Comparison of ENCODE assay signal across 1 cellular context in the genomic region with DNA sequence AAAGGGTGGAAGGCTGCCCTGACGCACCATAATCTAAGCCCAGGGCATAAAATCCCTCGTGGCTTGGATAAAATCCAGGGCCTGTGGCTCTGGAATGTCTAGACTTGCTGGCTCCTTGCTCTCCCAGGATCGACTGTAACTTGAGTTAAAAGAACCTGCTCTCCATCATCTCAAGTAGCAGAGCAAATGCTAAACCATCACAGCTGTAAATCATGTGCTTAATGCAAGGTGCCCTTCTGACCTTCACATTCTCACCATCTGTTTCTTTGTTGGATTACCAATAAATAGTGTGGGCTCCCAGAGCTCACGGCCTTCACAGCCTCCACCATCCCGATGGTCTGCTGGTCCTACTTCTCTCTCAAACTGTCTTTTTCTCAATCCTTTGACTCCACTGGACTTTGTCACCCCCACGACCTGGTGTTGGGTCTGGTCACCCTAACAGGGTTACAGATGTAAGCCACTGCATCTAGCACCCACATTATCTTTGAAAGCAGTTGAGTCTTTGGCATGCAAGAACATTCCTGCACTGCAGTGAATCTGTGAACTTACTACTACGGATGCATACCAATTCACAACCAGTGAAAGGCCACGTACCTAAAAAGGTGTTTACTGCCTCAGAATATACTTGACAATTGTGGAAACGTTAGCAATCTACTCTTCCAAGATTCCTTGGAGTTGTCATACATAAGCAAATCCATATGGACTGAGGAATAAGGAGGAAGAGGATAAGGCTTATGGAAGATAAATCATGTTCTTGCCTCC.
TF ChIP-seq lines count a peak whose summit lies in the region.

No MANE protein-coding gene starts in this region.

TF ChIP-seq in K562, 482 proteins besides CTCF, POLR2A, EP300 and RAD21:
- TF ChIP-seq, protein P1, sequence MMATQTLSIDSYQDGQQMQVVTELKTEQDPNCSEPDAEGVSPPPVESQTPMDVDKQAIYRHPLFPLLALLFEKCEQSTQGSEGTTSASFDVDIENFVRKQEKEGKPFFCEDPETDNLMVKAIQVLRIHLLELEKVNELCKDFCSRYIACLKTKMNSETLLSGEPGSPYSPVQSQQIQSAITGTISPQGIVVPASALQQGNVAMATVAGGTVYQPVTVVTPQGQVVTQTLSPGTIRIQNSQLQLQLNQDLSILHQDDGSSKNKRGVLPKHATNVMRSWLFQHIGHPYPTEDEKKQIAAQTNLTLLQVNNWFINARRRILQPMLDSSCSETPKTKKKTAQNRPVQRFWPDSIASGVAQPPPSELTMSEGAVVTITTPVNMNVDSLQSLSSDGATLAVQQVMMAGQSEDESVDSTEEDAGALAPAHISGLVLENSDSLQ (IDR thresholded peaks at IDR 0.05), result peak; percentile 31; the same call in 1 of the 2 replicates
- TF ChIP-seq BHLHE40 (IDR thresholded peaks at IDR 0.05; ENCODE audit: low read length), result 0 out of 2 replicates have a peak, but pooled peaks have one; percentile 9
- TF ChIP-seq, protein P2, sequence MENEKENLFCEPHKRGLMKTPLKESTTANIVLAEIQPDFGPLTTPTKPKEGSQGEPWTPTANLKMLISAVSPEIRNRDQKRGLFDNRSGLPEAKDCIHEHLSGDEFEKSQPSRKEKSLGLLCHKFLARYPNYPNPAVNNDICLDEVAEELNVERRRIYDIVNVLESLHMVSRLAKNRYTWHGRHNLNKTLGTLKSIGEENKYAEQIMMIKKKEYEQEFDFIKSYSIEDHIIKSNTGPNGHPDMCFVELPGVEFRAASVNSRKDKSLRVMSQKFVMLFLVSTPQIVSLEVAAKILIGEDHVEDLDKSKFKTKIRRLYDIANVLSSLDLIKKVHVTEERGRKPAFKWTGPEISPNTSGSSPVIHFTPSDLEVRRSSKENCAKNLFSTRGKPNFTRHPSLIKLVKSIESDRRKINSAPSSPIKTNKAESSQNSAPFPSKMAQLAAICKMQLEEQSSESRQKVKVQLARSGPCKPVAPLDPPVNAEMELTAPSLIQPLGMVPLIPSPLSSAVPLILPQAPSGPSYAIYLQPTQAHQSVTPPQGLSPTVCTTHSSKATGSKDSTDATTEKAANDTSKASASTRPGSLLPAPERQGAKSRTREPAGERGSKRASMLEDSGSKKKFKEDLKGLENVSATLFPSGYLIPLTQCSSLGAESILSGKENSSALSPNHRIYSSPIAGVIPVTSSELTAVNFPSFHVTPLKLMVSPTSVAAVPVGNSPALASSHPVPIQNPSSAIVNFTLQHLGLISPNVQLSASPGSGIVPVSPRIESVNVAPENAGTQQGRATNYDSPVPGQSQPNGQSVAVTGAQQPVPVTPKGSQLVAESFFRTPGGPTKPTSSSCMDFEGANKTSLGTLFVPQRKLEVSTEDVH (IDR thresholded peaks at IDR 0.05; ENCODE audit: low read depth, partially characterized antibody), result peak; percentile 32
- TF ChIP-seq, protein P3, sequence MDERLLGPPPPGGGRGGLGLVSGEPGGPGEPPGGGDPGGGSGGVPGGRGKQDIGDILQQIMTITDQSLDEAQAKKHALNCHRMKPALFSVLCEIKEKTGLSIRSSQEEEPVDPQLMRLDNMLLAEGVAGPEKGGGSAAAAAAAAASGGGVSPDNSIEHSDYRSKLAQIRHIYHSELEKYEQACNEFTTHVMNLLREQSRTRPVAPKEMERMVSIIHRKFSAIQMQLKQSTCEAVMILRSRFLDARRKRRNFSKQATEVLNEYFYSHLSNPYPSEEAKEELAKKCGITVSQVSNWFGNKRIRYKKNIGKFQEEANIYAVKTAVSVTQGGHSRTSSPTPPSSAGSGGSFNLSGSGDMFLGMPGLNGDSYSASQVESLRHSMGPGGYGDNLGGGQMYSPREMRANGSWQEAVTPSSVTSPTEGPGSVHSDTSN (CRISPR knock-in tag; IDR thresholded peaks at IDR 0.05; ENCODE audit: low read depth), result no peak
- TF ChIP-seq, protein P3 (tag; conservative IDR thresholded peaks at IDR 0.05; ENCODE audit: low read depth), result peak; percentile 51
- TF ChIP-seq CTBP1 (IDR thresholded peaks at IDR 0.05; ENCODE audit: borderline replicate concordance), result 0 out of 2 replicates have a peak, but pooled peaks have one; percentile 12
- TF ChIP-seq MIER1 (IDR thresholded peaks at IDR 0.05; ENCODE audit: low read depth), result no peak
- TF ChIP-seq SMARCA4 (IDR thresholded peaks at IDR 0.05), result no peak
- peak; percentile 75 for TF ChIP-seq ESRRA (IDR thresholded peaks at IDR 0.05; ENCODE audit: borderline replicate concordance, low read depth)
- TF ChIP-seq CCNT2 (IDR thresholded peaks at IDR 0.05; ENCODE audit: borderline replicate concordance, extremely low read depth, insufficient read length, low read depth, low read length), result no peak
- TF ChIP-seq ATF1 (CRISPR knock-in tag; IDR thresholded peaks at IDR 0.05), result no peak
- TF ChIP-seq ATF1 (tag; IDR thresholded peaks at IDR 0.05), result no peak
- TF ChIP-seq POLR2AphosphoS2 (IDR thresholded peaks at IDR 0.05; ENCODE audit: low read length), result peak; percentile 78; the same call in 1 of the 2 replicates
- TF ChIP-seq, protein P4, sequence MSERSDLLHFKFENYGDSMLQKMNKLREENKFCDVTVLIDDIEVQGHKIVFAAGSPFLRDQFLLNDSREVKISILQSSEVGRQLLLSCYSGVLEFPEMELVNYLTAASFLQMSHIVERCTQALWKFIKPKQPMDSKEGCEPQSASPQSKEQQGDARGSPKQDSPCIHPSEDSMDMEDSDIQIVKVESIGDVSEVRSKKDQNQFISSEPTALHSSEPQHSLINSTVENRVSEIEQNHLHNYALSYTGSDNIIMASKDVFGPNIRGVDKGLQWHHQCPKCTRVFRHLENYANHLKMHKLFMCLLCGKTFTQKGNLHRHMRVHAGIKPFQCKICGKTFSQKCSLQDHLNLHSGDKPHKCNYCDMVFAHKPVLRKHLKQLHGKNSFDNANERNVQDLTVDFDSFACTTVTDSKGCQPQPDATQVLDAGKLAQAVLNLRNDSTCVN (CRISPR knock-in tag; IDR thresholded peaks at IDR 0.05), result 0 out of 2 replicates have a peak, but pooled peaks have one; percentile 26
- TF ChIP-seq, protein P5, sequence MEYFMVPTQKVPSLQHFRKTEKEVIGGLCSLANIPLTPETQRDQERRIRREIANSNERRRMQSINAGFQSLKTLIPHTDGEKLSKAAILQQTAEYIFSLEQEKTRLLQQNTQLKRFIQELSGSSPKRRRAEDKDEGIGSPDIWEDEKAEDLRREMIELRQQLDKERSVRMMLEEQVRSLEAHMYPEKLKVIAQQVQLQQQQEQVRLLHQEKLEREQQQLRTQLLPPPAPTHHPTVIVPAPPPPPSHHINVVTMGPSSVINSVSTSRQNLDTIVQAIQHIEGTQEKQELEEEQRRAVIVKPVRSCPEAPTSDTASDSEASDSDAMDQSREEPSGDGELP (CRISPR knock-in tag; IDR thresholded peaks at IDR 0.05; ENCODE audit: borderline replicate concordance), result 0 out of 2 replicates have a peak, but pooled peaks have one; percentile 30
- TF ChIP-seq, protein P6, sequence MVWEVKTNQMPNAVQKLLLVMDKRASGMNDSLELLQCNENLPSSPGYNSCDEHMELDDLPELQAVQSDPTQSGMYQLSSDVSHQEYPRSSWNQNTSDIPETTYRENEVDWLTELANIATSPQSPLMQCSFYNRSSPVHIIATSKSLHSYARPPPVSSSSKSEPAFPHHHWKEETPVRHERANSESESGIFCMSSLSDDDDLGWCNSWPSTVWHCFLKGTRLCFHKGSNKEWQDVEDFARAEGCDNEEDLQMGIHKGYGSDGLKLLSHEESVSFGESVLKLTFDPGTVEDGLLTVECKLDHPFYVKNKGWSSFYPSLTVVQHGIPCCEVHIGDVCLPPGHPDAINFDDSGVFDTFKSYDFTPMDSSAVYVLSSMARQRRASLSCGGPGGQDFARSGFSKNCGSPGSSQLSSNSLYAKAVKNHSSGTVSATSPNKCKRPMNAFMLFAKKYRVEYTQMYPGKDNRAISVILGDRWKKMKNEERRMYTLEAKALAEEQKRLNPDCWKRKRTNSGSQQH (CRISPR knock-in tag; IDR thresholded peaks at IDR 0.05), result peak; percentile 59; the same call in 1 of the 2 replicates
- TF ChIP-seq NFIC (IDR thresholded peaks at IDR 0.05), result 0 out of 2 replicates have a peak, but pooled peaks have one; percentile 6
- TF ChIP-seq NCOR1 (IDR thresholded peaks at IDR 0.05), result peak; percentile 50; the same call in 1 of the 2 replicates
- TF ChIP-seq SUPT5H (IDR thresholded peaks at IDR 0.05), result peak; percentile 74
- no peak for TF ChIP-seq SMARCA5 (IDR thresholded peaks at IDR 0.05)
- 0 out of 2 replicates have a peak, but pooled peaks have one; percentile 13 for TF ChIP-seq MTA3 (IDR thresholded peaks at IDR 0.05; ENCODE audit: borderline replicate concordance)
- TF ChIP-seq TEAD4 (IDR thresholded peaks at IDR 0.05; ENCODE audit: low read length), result 0 out of 2 replicates have a peak, but pooled peaks have one; percentile 29
- TF ChIP-seq TEAD4 (CRISPR knock-in tag; IDR thresholded peaks at IDR 0.05; ENCODE audit: borderline replicate concordance), result no peak
- peak; percentile 76 for TF ChIP-seq MEIS2 (IDR thresholded peaks at IDR 0.05; ENCODE audit: partially characterized antibody)
- TF ChIP-seq MYNN (IDR thresholded peaks at IDR 0.05), result peak; percentile 23; the same call in 1 of the 2 replicates
- TF ChIP-seq MYNN (CRISPR knock-in tag; IDR thresholded peaks at IDR 0.05), result no peak
- peak; percentile 44; the same call in 1 of the 2 replicates for TF ChIP-seq TAL1 (IDR thresholded peaks at IDR 0.05)
- TF ChIP-seq TCF3 (CRISPR knock-in tag; IDR thresholded peaks at IDR 0.05), result peak; percentile 60
- TF ChIP-seq, protein P7, sequence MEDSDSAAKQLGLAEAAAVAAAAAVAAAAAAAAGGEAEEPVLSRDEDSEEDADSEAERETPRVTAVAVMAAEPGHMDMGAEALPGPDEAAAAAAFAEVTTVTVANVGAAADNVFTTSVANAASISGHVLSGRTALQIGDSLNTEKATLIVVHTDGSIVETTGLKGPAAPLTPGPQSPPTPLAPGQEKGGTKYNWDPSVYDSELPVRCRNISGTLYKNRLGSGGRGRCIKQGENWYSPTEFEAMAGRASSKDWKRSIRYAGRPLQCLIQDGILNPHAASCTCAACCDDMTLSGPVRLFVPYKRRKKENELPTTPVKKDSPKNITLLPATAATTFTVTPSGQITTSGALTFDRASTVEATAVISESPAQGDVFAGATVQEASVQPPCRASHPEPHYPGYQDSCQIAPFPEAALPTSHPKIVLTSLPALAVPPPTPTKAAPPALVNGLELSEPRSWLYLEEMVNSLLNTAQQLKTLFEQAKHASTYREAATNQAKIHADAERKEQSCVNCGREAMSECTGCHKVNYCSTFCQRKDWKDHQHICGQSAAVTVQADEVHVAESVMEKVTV (CRISPR knock-in tag; IDR thresholded peaks at IDR 0.05), result no peak
- TF ChIP-seq POLR2H (tag; IDR thresholded peaks at IDR 0.05; ENCODE audit: low read depth), result 0 out of 2 replicates have a peak, but pooled peaks have one; percentile 11
- peak; percentile 69 for TF ChIP-seq POLR2B (IDR thresholded peaks at IDR 0.05; ENCODE audit: low read depth, partially characterized antibody)
- TF ChIP-seq ARID1B (IDR thresholded peaks at IDR 0.05), result peak; percentile 38
- TF ChIP-seq CBFA2T2 (conservative IDR thresholded peaks at IDR 0.05), result peak; percentile 53
- TF ChIP-seq BCL6 (CRISPR knock-in tag; IDR thresholded peaks at IDR 0.05), result no peak
- no peak for TF ChIP-seq TOE1 (IDR thresholded peaks at IDR 0.05; ENCODE audit: borderline replicate concordance)
- no peak for TF ChIP-seq TOE1 (CRISPR knock-in tag; IDR thresholded peaks at IDR 0.05; ENCODE audit: borderline replicate concordance, low read depth)
- TF ChIP-seq ZNF431 (CRISPR knock-in tag; IDR thresholded peaks at IDR 0.05), result no peak
- peak; percentile 72 for TF ChIP-seq CBFA2T3 (IDR thresholded peaks at IDR 0.05)
- 0 out of 4 replicates have a peak, but pooled peaks of 1 of the 2 experiments have one; percentile 29 for TF ChIP-seq RCOR1 (IDR thresholded peaks at IDR 0.05; ENCODE audit: borderline replicate concordance in 1 of 2, low read depth in 2 of 2, low read length in 2 of 2)
- no peak for TF ChIP-seq ZNF197 (CRISPR knock-in tag; IDR thresholded peaks at IDR 0.05; ENCODE audit: low read depth)
- TF ChIP-seq KDM1A (IDR thresholded peaks at IDR 0.05), result peak; percentile 25 to 46; a peak in 1 of 4 replicates
